In genomic region chr9:129939426-129939825, GRCh38 we compare ENCODE assay signal across 10 cellular contexts.
A peak's percentile ranks its signal among the peaks of the same experiment; 100 is the strongest.
DNase-seq lines count a peak whose midpoint lies in the region; ATAC-seq and TF ChIP-seq lines count a peak whose summit lies in the region.
"Had no signal": no experiment of that assay in that cellular context is flagged by ENCODE, and none has a peak within 500 bp of the region (broad histone marks: within the 10 kb centered on the region; RNA-seq: fewer than 3 reads in every experiment).

No MANE protein-coding gene starts in this region.

- peak overlapping the region in 1 of 3 donors; percentile 42 for H3K4me3 Mint-ChIP-seq in T-cell

- H3K9me3 Mint-ChIP-seq in T-cell, result peaks cover 0 to 4% (median 0%) of the 10 kb centered on the region in 3 donors

- POLR2A ChIA-PET in T-cell (lab: Charles Lee), result interaction anchor here (0.6 to 0.7 kb wide), 4 partner anchors 14 to 980 kb away, joined by 3 read pairs; no protein-coding TSS in a partner anchor

- H3K4me3 ChIP-seq in dorsolateral prefrontal cortex, result no peak overlapping the region
- H3K4me3 ChIP-seq in skin epidermis, result no peak overlapping the region
- no peak overlapping the region for H3K4me3 ChIP-seq in H7 (ENCODE audit: insufficient read depth, low read depth, low read length)
- H3K4me3 ChIP-seq: MG63 had no signal

- H3K27ac ChIP-seq in dorsolateral prefrontal cortex (peak overlapping the region in 57 of 59 donors; percentile 49 to 96 (median 89)), skin epidermis (peak overlapping the region in 11 of 21 experiments; percentile 31 to 84 (median 69))

- H3K27me3 ChIP-seq in dorsolateral prefrontal cortex (no peaks in the 10 kb centered on the region), H7 (ENCODE audit: control insufficient read depth, insufficient read depth, low read length) (no peaks in the 10 kb centered on the region)
- H3K27me3 ChIP-seq: MG63 had no signal

- intact Hi-C loops in dorsolateral prefrontal cortex (cut with DNase I), result no loop called here

- H3K27me3 Mint-ChIP-seq in T-cell, result no peaks in the 10 kb centered on the region

- no peak for ATAC-seq in T-cell (replicated peaks in 1 of 4)

- peak; percentile 10 for DNase-seq in GM03348 (ENCODE audit: low spot score)
- no peak for DNase-seq in T-cell
- DNase-seq in dorsolateral prefrontal cortex, result no peak
- no peak for DNase-seq in H7
- DNase-seq in SHP77 treated with DMSO at 0.1 percent for 48 hours (lab: John Stamatoyannopoulos, UW), result no peak
- no peak for DNase-seq in GF-D8 (lab: John Stamatoyannopoulos, UW)
- DNase-seq: activated CD4-positive, alpha-beta T cell treated with anti-CD3 and anti-CD28 coated beads, Interleukin-2, amount 50 U/mL, for 48 hours; MG63; NCI-H524 treated with DMSO at 0.1 percent for 48 hours had no signal

- no peaks in the 10 kb centered on the region for H3K36me3 ChIP-seq in H7 (replicated peaks; ENCODE audit: control insufficient read depth, insufficient read depth, low read length)

- H3K36me3 Mint-ChIP-seq in T-cell, result peaks cover 38% of the 10 kb centered on the region

- CTCF ChIA-PET in T-cell (lab: Charles Lee), result interaction anchor here in 1 of 2 donors (0.6 kb wide), 2 partner anchors 16 to 105 kb away, joined by 3 to 8 read pairs; no protein-coding TSS in a partner anchor

- H3K4me1 Mint-ChIP-seq in T-cell, result peaks cover 43 to 59% (median 59%) of the 10 kb centered on the region in 3 donors

- TF ChIP-seq CTCF in dorsolateral prefrontal cortex (IDR thresholded peaks at IDR 0.05 in 54 of 56, conservative IDR thresholded peaks at IDR 0.05 in 2 of 56; ENCODE audit: low read depth in 1 of 56, partially characterized antibody in 56 of 56), result no peak

- peak overlapping the region; percentile 87 to 92 for H3K27ac Mint-ChIP-seq in T-cell
